ENCODE assay signal across 8 cellular contexts in the genomic region with DNA sequence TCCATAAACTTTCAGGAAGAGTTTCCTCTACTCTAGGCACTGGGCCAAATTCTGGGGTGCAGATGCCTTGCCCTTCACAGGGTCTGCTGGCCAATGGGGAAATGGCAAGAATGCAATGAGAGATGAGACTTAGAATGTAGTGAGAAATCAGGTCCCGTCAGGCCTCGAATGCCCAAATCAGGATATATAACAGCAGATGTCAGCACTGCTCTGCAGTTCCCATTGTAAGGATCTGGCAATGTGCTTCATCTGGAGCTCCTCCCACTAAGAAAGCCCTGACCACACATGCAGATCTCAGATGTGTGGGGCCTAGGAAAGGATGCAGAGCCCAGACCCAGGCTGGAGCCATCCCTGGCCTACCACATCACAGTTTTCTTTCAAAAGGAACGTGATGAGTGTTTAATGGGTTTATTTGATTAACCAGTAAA. TPM values are rescaled to one million over a fixed set of nuclear protein-coding genes. Genes with fewer than 3 reads are reported as not detected.
A peak's percentile ranks its signal among the peaks of the same experiment; 100 is the strongest.
DNase-seq lines count a peak whose midpoint lies in the region; ATAC-seq and TF ChIP-seq lines count a peak whose summit lies in the region.

No MANE protein-coding gene starts in this region.

- no peaks in the 10 kb centered on the region for H3K36me3 ChIP-seq in parathyroid adenoma (ENCODE audit: control insufficient read depth, insufficient read depth, low read length)

- no peaks in the 10 kb centered on the region for H3K79me2 ChIP-seq in parathyroid adenoma

- DNase-seq in GDM1 (lab: John Stamatoyannopoulos, UW) (peak; percentile 26), SK-N-DZ (ENCODE audit: low spot score) (peak; percentile 85), foreskin fibroblast (peak; percentile 92 to 94), mesenteric fat pad (ENCODE audit: low spot score) (no peak), NCI-H524 treated with DMSO at 0.1 percent for 48 hours (lab: John Stamatoyannopoulos, UW) (no peak)
- DNase-seq in activated CD4-positive, alpha-beta T cell treated with anti-CD3 and anti-CD28 coated beads, Interleukin-2, amount 50 U/mL, for 48 hours, result no peak

- H3K4me3 ChIP-seq in foreskin fibroblast (ENCODE audit: low read depth in 1 of 2, low read length in 2 of 2), result no peak overlapping the region
- H3K4me3 ChIP-seq in parathyroid adenoma (ENCODE audit: low read depth, low read length), result no peak overlapping the region

- ATAC-seq in GM21515 (IDR thresholded peaks at IDR 0.05; ENCODE audit: unreplicated experiment), result no peak

- H3K27ac ChIP-seq in parathyroid adenoma, result no peak overlapping the region

- no peak overlapping the region for H3K9ac ChIP-seq in parathyroid adenoma

- TF ChIP-seq CTCF in foreskin fibroblast (IDR thresholded peaks at IDR 0.05; ENCODE audit: low read depth, low read length) (no peak), parathyroid adenoma (IDR thresholded peaks at IDR 0.05) (peak; percentile 44)

- H3K9me3 ChIP-seq in parathyroid adenoma (ENCODE audit: control insufficient read depth, low read length), result no peaks in the 10 kb centered on the region

- H3K27me3 ChIP-seq in parathyroid adenoma (ENCODE audit: control insufficient read depth, insufficient read depth, low read length), result no peaks in the 10 kb centered on the region

- no peak overlapping the region for H3K4me2 ChIP-seq in parathyroid adenoma (ENCODE audit: low read length)

- peak overlapping the region; percentile 39 for H2AFZ ChIP-seq in parathyroid adenoma

- peaks cover 10% of the 10 kb centered on the region for H3K4me1 ChIP-seq in parathyroid adenoma

RNA-seq across cellular contexts. Expression of a gene that starts 13.9 kb away (rescaled TPM):
- not detected in 2 replicates for polyA plus RNA-seq in SK-N-DZ (2014; cell fraction: cytosol; rRNA removed)
- polyA plus RNA-seq in SK-N-DZ (2014; cell fraction: nucleus; rRNA removed), result 1.9 TPM in 1 of 2 replicates, not detected in the other
- 15.7 TPM for total RNA-seq in mesenteric fat pad

RNA-seq across cellular contexts. Expression of a gene that starts 16.0 kb away (rescaled TPM):
- 24.5 and 26.4 TPM in 2 replicates for polyA plus RNA-seq in SK-N-DZ (2014; cell fraction: cytosol; rRNA removed)
- polyA plus RNA-seq in SK-N-DZ (2014; cell fraction: nucleus; rRNA removed), result 13.4 and 22.8 TPM in 2 replicates
- total RNA-seq in mesenteric fat pad, result 521 TPM

Comparison
In these comparisons a context has a peak if more than half of its experiments do, and no peak if none do; other contexts are left out.
1. DNase-seq: peak in GDM1 (single experiment), SK-N-DZ (single experiment) and foreskin fibroblast (2 of 2); none in mesenteric fat pad (single experiment), activated CD4-positive, alpha-beta T cell treated with anti-CD3 and anti-CD28 coated beads, Interleukin-2, amount 50 U/mL, for 48 hours (0 of 2) and NCI-H524 treated with DMSO at 0.1 percent for 48 hours (single experiment).